ENCODE assay signal across 21 cellular contexts in genomic region chr2:36238126-36238525, GRCh38.
"Had no signal": no experiment of that assay in that cellular context is flagged by ENCODE, and none has a peak within 500 bp of the region (broad histone marks: within the 10 kb centered on the region; RNA-seq: fewer than 3 reads in every experiment).

No MANE protein-coding gene starts in this region.

- H3K27ac Mint-ChIP-seq: activated CD4-positive, alpha-beta memory T cell treated with anti-CD3 and anti-CD28 coated beads for 36 hours; activated naive CD4-positive, alpha-beta T cell treated with anti-CD3 and anti-CD28 coated beads, Interleukin-2, amount 10 ng/mL, durations not matched to agents 7 days and 5 days; activated naive CD8-positive, alpha-beta T cell treated with anti-CD3 and anti-CD28 coated beads for 36 hours; activated T-helper 17 cell treated with anti-CD3 and anti-CD28 coated beads, Interleukin-2, amount 50 U/mL, for 72 hours; T-helper 1 cell treated with Interleukin-12 subunit alpha and Interleukin-12 subunit beta and Interleukin-4 antibody, amounts not matched to agents 30 μg/mL and 1 μg/mL, for 36 hours; WTC11 had no signal

- DNase-seq: activated CD4-positive, alpha-beta memory T cell treated with anti-CD3 and anti-CD28 coated beads for 36 hours; activated CD4-positive, alpha-beta T cell treated with anti-CD3 and anti-CD28 coated beads for 48 hours; activated CD4-positive, CD25-positive, alpha-beta regulatory T cell treated with anti-CD3 and anti-CD28 coated beads, Interleukin-2, amount 50 U/mL, for 72 hours; activated gamma-delta T cell; activated naive CD4-positive, alpha-beta T cell treated with anti-CD3 and anti-CD28 coated beads, Interleukin-2, amount 10 ng/mL, durations not matched to agents 7 days and 5 days; activated naive CD8-positive, alpha-beta T cell treated with anti-CD3 and anti-CD28 coated beads for 36 hours; activated T-cell treated with anti-CD3 and anti-CD28 coated beads for 4 hours; activated T-cell treated with anti-CD3 and anti-CD28 coated beads, Interleukin-2, amount 50 U/mL, for 48 hours; adrenal gland; anterior cingulate cortex; NCI-H1105 treated with DMSO at 0.1 percent for 48 hours; NCI-H1436 treated with DMSO at 0.1 percent for 48 hours; NCI-H187 treated with DMSO at 0.1 percent for 48 hours; NCI-H2081 treated with DMSO at 0.1 percent for 48 hours; NCI-H446; NCI-H524; Peyer's patch; SHP77 had no signal

- ATAC-seq: activated T-helper 17 cell treated with anti-CD3 and anti-CD28 coated beads, Interleukin-2, amount 50 U/mL, for 72 hours; WTC11 had no signal

- H3K36me3 Mint-ChIP-seq: WTC11 had no signal

- H3K9me3 Mint-ChIP-seq: activated T-helper 17 cell treated with anti-CD3 and anti-CD28 coated beads, Interleukin-2, amount 50 U/mL, for 72 hours had no signal

- H3K4me3 Mint-ChIP-seq: activated CD4-positive, alpha-beta memory T cell treated with anti-CD3 and anti-CD28 coated beads for 36 hours; activated naive CD4-positive, alpha-beta T cell treated with anti-CD3 and anti-CD28 coated beads, Interleukin-2, amount 10 ng/mL, durations not matched to agents 7 days and 5 days; activated naive CD8-positive, alpha-beta T cell treated with anti-CD3 and anti-CD28 coated beads for 36 hours; activated T-helper 17 cell treated with anti-CD3 and anti-CD28 coated beads, Interleukin-2, amount 50 U/mL, for 72 hours; T-helper 1 cell treated with Interleukin-12 subunit alpha and Interleukin-12 subunit beta and Interleukin-4 antibody, amounts not matched to agents 30 μg/mL and 1 μg/mL, for 36 hours; WTC11 had no signal

- H3K4me1 Mint-ChIP-seq: WTC11 had no signal

- H3K27me3 Mint-ChIP-seq: activated T-helper 17 cell treated with anti-CD3 and anti-CD28 coated beads, Interleukin-2, amount 50 U/mL, for 72 hours had no signal
